ENCODE assay signal across 1 cellular context in genomic region chr9:104750185-104750762, GRCh38.
TF ChIP-seq lines count a peak whose summit lies in the region.

No MANE protein-coding gene starts in this region.

TF ChIP-seq in K562, 482 proteins besides CTCF, POLR2A, EP300 and RAD21:
- peak in 1 of 2 experiments; percentile 23; a peak in 1 of 4 replicates for TF ChIP-seq FOXA3 (CRISPR knock-in tag; conservative IDR thresholded peaks at IDR 0.05 in 1 of 2, IDR thresholded peaks at IDR 0.05 in 1 of 2)
- TF ChIP-seq NFE2 (IDR thresholded peaks at IDR 0.05; ENCODE audit: low read depth) = peak; percentile 74
- TF ChIP-seq TFAM (CRISPR knock-in tag; conservative IDR thresholded peaks at IDR 0.05) = no peak
- TF ChIP-seq EWSR1 (IDR thresholded peaks at IDR 0.05; ENCODE audit: borderline replicate concordance, low read depth, partially characterized antibody) = no peak
- TF ChIP-seq MEIS2 (IDR thresholded peaks at IDR 0.05; ENCODE audit: partially characterized antibody) = peak; percentile 62
- TF ChIP-seq NEUROD1 (IDR thresholded peaks at IDR 0.05; ENCODE audit: borderline replicate concordance, low read depth, low read length, partially characterized antibody) = no peak
- TF ChIP-seq, protein P1, sequence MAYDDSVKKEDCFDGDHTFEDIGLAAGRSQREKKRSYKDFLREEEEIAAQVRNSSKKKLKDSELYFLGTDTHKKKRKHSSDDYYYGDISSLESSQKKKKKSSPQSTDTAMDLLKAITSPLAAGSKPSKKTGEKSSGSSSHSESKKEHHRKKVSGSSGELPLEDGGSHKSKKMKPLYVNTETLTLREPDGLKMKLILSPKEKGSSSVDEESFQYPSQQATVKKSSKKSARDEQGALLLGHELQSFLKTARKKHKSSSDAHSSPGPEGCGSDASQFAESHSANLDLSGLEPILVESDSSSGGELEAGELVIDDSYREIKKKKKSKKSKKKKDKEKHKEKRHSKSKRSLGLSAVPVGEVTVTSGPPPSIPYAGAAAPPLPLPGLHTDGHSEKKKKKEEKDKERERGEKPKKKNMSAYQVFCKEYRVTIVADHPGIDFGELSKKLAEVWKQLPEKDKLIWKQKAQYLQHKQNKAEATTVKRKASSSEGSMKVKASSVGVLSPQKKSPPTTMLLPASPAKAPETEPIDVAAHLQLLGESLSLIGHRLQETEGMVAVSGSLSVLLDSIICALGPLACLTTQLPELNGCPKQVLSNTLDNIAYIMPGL (CRISPR knock-in tag; IDR thresholded peaks at IDR 0.05) = no peak
- TF ChIP-seq CBFA2T2 (conservative IDR thresholded peaks at IDR 0.05) = no peak
- peak; percentile 57 for TF ChIP-seq MAFF (IDR thresholded peaks at IDR 0.05; ENCODE audit: low read length)
- TF ChIP-seq PML (IDR thresholded peaks at IDR 0.05; ENCODE audit: low read length) = no peak
- TF ChIP-seq ZBTB40 (IDR thresholded peaks at IDR 0.05) = 0 out of 2 replicates have a peak, but pooled peaks have one; percentile 74
- TF ChIP-seq ZBTB40 (CRISPR knock-in tag; IDR thresholded peaks at IDR 0.05) = no peak
- TF ChIP-seq MAFK (IDR thresholded peaks at IDR 0.05; ENCODE audit: low read length) = peak; percentile 58
- TF ChIP-seq, protein P2, sequence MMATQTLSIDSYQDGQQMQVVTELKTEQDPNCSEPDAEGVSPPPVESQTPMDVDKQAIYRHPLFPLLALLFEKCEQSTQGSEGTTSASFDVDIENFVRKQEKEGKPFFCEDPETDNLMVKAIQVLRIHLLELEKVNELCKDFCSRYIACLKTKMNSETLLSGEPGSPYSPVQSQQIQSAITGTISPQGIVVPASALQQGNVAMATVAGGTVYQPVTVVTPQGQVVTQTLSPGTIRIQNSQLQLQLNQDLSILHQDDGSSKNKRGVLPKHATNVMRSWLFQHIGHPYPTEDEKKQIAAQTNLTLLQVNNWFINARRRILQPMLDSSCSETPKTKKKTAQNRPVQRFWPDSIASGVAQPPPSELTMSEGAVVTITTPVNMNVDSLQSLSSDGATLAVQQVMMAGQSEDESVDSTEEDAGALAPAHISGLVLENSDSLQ (IDR thresholded peaks at IDR 0.05) = peak; percentile 30; the same call in 1 of the 2 replicates
- TF ChIP-seq WHSC1 (IDR thresholded peaks at IDR 0.05; ENCODE audit: low read length) = no peak
- TF ChIP-seq ZNF316 (IDR thresholded peaks at IDR 0.05) = peak; percentile 95
- TF ChIP-seq MAFG (tag; conservative IDR thresholded peaks at IDR 0.05) = peak; percentile 85
- no peak for TF ChIP-seq ZNF79 (CRISPR knock-in tag; IDR thresholded peaks at IDR 0.05; ENCODE audit: low read depth)
- TF ChIP-seq C11orf30 (IDR thresholded peaks at IDR 0.05; ENCODE audit: low read depth) = peak; percentile 90
